Comparison of ENCODE assay signal across 34 cellular contexts in genomic region chr6:40106840-40107239, GRCh38.
"Had no signal": no experiment of that assay in that cellular context is flagged by ENCODE, and none has a peak within 500 bp of the region (broad histone marks: within the 10 kb centered on the region; RNA-seq: fewer than 3 reads in every experiment).

No MANE protein-coding gene starts in this region.

- H3K4me3 ChIP-seq: adrenal gland, ascending aorta, body of pancreas, breast epithelium, cardiac muscle cell had no signal

- FAIRE-seq: astrocyte, bronchial epithelial cell had no signal

- ATAC-seq: activated naive CD4-positive, alpha-beta T cell treated with anti-CD3 and anti-CD28 coated beads, Interleukin-2, amount 50 U/mL, for 72 hours; activated naive CD8-positive, alpha-beta T cell treated with anti-CD3 and anti-CD28 coated beads, Interleukin-2, amount 50 U/mL, for 24 hours; activated T-cell treated with anti-CD3 and anti-CD28 coated beads, Interleukin-2, amount 50 U/mL, for 4 hours; activated T-cell treated with anti-CD3 and anti-CD28 coated beads, Interleukin-2, amount 50 U/mL, for 72 hours; activated T-helper 17 cell treated with anti-CD3 and anti-CD28 coated beads, Interleukin-2, amount 50 U/mL, for 72 hours; body of pancreas had no signal

- H3K4me1 ChIP-seq: adrenal gland, ascending aorta, breast epithelium had no signal

- DNase-seq: activated effector memory CD4-positive, alpha-beta T cell treated with anti-CD3 and anti-CD28 coated beads, Interleukin-2, amount 50 U/mL, for 16 hours; activated effector memory CD4-positive, alpha-beta T cell treated with Interleukin-2 at 50 U/mL for 16 hours; activated gamma-delta T cell; activated gamma-delta T cell treated with Interleukin-2 at 50 U/mL for 16 hours; activated naive CD4-positive, alpha-beta T cell; activated naive CD4-positive, alpha-beta T cell treated with anti-CD3 and anti-CD28 coated beads for 36 hours; activated naive CD4-positive, alpha-beta T cell treated with anti-CD3 and anti-CD28 coated beads, Interleukin-2, amount 10 ng/mL, durations not matched to agents 7 days and 5 days; activated naive CD4-positive, alpha-beta T cell treated with anti-CD3 and anti-CD28 coated beads, Interleukin-2, amount 50 U/mL, for 16 hours; activated naive CD4-positive, alpha-beta T cell treated with Interleukin-2 at 50 U/mL for 16 hours; activated naive CD8-positive, alpha-beta T cell treated with anti-CD3 and anti-CD28 coated beads for 36 hours; activated naive CD8-positive, alpha-beta T cell treated with anti-CD3 and anti-CD28 coated beads, Interleukin-2, amount 10 ng/mL, durations not matched to agents 7 days and 5 days; activated naive CD8-positive, alpha-beta T cell treated with anti-CD3 and anti-CD28 coated beads, Interleukin-2, amount 50 U/mL, for 24 hours; activated T-cell treated with anti-CD3 and anti-CD28 coated beads, Interleukin-2, amount 50 U/mL, for 1 hour; activated T-cell treated with anti-CD3 and anti-CD28 coated beads, Interleukin-2, amount 50 U/mL, for 24 hours; activated T-cell treated with anti-CD3 and anti-CD28 coated beads, Interleukin-2, amount 50 U/mL, for 4 hours; activated T-cell treated with anti-CD3 and anti-CD28 coated beads, Interleukin-2, amount 50 U/mL, for 48 hours; activated T-cell treated with anti-CD3 and anti-CD28 coated beads, Interleukin-2, amount 50 U/mL, for 72 hours; adrenal gland; amniotic stem cell; amygdala; anterior cingulate cortex; aorta; brain microvascular endothelial cell; caudate nucleus; central memory CD4-positive, alpha-beta T cell; cerebellar nuclear complex had no signal

- H3K27me3 ChIP-seq: adrenal gland, ascending aorta, body of pancreas, brain microvascular endothelial cell, breast epithelium, cardiac muscle cell had no signal

- H3K9me3 ChIP-seq: adrenal gland, ascending aorta, body of pancreas had no signal

- H3K27ac ChIP-seq: adrenal gland, ascending aorta, body of pancreas, brain microvascular endothelial cell, breast epithelium, cardiac muscle cell had no signal

- H3K36me3 ChIP-seq: adrenal gland, ascending aorta, brain microvascular endothelial cell, breast epithelium, cardiac muscle cell had no signal
